8 cellular contexts compared by ENCODE assay signal in the genomic region with DNA sequence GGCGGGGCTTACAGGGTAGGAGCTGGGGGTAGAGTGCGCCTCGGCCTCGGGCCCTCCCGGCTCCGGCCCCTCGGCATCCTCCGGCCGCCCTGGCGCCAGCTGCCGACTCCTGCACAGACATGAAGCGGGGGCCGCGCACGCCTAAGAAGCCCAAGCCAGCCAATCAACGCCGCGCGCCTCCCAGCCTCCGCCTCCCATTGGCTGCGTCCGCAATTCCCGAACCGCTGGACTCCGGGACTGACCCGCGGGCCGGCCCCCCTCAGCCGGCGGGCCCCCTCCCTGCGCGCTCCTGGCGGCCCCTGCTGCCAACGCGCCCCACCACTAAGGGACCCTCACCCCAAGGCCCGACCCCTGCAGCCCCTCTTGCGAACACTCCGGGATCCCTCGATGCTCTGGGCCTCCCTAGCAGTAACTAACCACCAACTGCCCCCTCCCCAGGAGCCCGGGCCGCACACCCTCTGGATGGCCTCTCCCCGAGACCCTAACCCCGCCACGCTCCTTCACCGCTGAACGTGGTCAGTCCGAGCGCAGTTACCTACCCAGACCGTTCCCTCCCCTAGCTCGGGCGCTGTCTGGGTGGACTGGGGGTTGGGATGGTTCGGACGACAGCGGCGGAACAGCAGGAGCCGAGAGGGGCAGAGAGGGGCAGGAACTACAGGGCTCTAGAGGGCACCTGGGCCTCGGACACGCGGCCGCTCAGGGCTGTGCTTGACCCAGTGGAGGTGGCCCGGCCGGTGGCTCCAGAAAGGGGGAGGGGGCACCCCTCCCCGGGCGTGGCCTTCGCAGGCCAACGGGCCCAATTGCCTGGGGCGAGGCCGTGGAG. TPM values are rescaled to one million over a fixed set of nuclear protein-coding genes. Genes with fewer than 3 reads are reported as not detected.
DNase-seq lines count a peak whose midpoint lies in the region; ATAC-seq and TF ChIP-seq lines count a peak whose summit lies in the region.

No MANE protein-coding gene starts in this region.

- H3K36me3 ChIP-seq in PC-9 (ENCODE audit: low read depth) (no peaks in the 10 kb centered on the region), brain microvascular endothelial cell (replicated peaks) (no peaks in the 10 kb centered on the region)

- peak overlapping the region; percentile 87 for H3K4me2 ChIP-seq in PC-9

- H3F3A ChIP-seq in PC-9 (ENCODE audit: insufficient read depth, low read depth) = peaks cover 19% of the 10 kb centered on the region; the same call in 1 of the 2 replicates

- no peaks in the 10 kb centered on the region for H4K20me1 ChIP-seq in PC-9 (ENCODE audit: insufficient read depth)

- H3K4me3 ChIP-seq in PC-9 (peak overlapping the region; percentile 93), brain microvascular endothelial cell (ENCODE audit: low read depth, low read length) (peak overlapping the region; percentile 15), iPS-11a (ENCODE audit: low read depth, low read length) (peak overlapping the region; percentile 24)

- TF ChIP-seq CTCF in PC-9 (conservative IDR thresholded peaks at IDR 0.05) (no peak), brain microvascular endothelial cell (IDR thresholded peaks at IDR 0.05; ENCODE audit: low read depth, low read length, missing control alignments) (no peak)

- peak; percentile 64 for DNase-seq in DMS153 (lab: John Stamatoyannopoulos, UW)
- peak; percentile 82 for DNase-seq in HT1080 (ENCODE audit: low read depth)
- peak; percentile 81 to 94 for DNase-seq in PC-9
- peak; percentile 25 for DNase-seq in brain microvascular endothelial cell
- peak; percentile 86 for DNase-seq in pulmonary artery endothelial cell (ENCODE audit: low read depth, low spot score)

- H3K27me3 ChIP-seq in PC-9 (ENCODE audit: insufficient read depth, low read depth) = no peaks in the 10 kb centered on the region
- peaks cover 90% of the 10 kb centered on the region for H3K27me3 ChIP-seq in brain microvascular endothelial cell (replicated peaks)

- intact Hi-C loops in PC-9 (cut with micrococcal nuclease; ENCODE audit: unreplicated experiment) = loop anchor here (1.0 to 10.0 kb wide), 5 partner anchors 53 to 893 kb away; a partner anchor contains a TSS

- in situ Hi-C loops in brain microvascular endothelial cell (cut with HindIII; ENCODE audit: low pct_ligation_motif_present, low sequenced_read_pairs) = no loop called here

- CTCF ChIA-PET in PC-9 (lab: Charles Lee) = interaction anchor here (0.8 kb wide), 1 partner anchor 14 kb away, joined by 3 read pairs; no protein-coding TSS in a partner anchor

- H3K9me3 ChIP-seq in PC-9 (ENCODE audit: insufficient read depth, low read depth) = no peaks in the 10 kb centered on the region

- H3K27ac ChIP-seq in PC-9 = peak overlapping the region; percentile 7; the same call in 1 of the 2 replicates
- no peak overlapping the region for H3K27ac ChIP-seq in brain microvascular endothelial cell

- H3K79me2 ChIP-seq in PC-9 (ENCODE audit: low read depth) = peaks cover 46% of the 10 kb centered on the region

- peak overlapping the region; percentile 93 for H2AFZ ChIP-seq in PC-9

- ATAC-seq in HG02852 (IDR thresholded peaks at IDR 0.05; ENCODE audit: unreplicated experiment) (no peak), GM21390 (IDR thresholded peaks at IDR 0.05; ENCODE audit: unreplicated experiment) (no peak)

- BruUV-seq in PC-9 (replicated peaks; lab: Mats Ljungman, UMichigan) = no TSS peak

- H3K4me1 ChIP-seq in PC-9 (replicated peaks; ENCODE audit: insufficient read depth) = peaks cover 44% of the 10 kb centered on the region

- H3K9me2 ChIP-seq in PC-9 (ENCODE audit: insufficient read depth) = no peaks in the 10 kb centered on the region

- POLR2A ChIA-PET in PC-9 (lab: Charles Lee; ENCODE audit: unreplicated experiment) = interaction anchor here (0.5 to 0.6 kb wide), 3 partner anchors 17 to 94 kb away, joined by 3 to 23 read pairs (median 6); no protein-coding TSS in a partner anchor

RNA-seq across cellular contexts. Expression of a gene that starts 5.0 kb away (rescaled TPM):
- 0.50 and 1.6 TPM in 2 replicates for total RNA-seq in HT1080 (2014; rRNA removed; shearing (Covaris generic))
- 9.2 and 9.5 TPM in 2 replicates for polyA plus RNA-seq in HT1080 (2015; cell fraction: cytosol; rRNA removed)
- polyA plus RNA-seq in HT1080 (2015; cell fraction: nucleus; rRNA removed) = 8.1 and 11.9 TPM in 2 replicates
- 29.0 and 36.9 TPM in 2 replicates for total RNA-seq in PC-9 (2021)
- total RNA-seq in pulmonary artery endothelial cell = 11.1 and 16.2 TPM in 2 replicates

RNA-seq across cellular contexts. Expression of a gene that starts 21.3 kb away (rescaled TPM):
- not detected in 2 replicates for total RNA-seq in HT1080 (2014; rRNA removed; shearing (Covaris generic))
- polyA plus RNA-seq in HT1080 (2015; cell fraction: cytosol; rRNA removed) = not detected in 2 replicates
- polyA plus RNA-seq in HT1080 (2015; cell fraction: nucleus; rRNA removed) = not detected in 2 replicates
- total RNA-seq in PC-9 (2021) (not detected in 2 replicates), pulmonary artery endothelial cell (not detected in 2 replicates)

Comparison
In these comparisons a context has a peak if more than half of its experiments do, and no peak if none do; other contexts are left out.
1. DNase-seq: peak in every context shown above with its lines; median percentile 88 in PC-9; 86 in pulmonary artery endothelial cell; 82 in HT1080; 64 in DMS153; 25 in brain microvascular endothelial cell.
2. H3K4me3 ChIP-seq: peak in every context shown above with its lines; median percentile 93 in PC-9; 24 in iPS-11a; 15 in brain microvascular endothelial cell.